27 cellular contexts compared by ENCODE assay signal in genomic region chr1:60345621-60346020, GRCh38.
DNase-seq lines count a peak whose midpoint lies in the region; ATAC-seq, FAIRE-seq and TF ChIP-seq lines count a peak whose summit lies in the region.
"Had no signal": no experiment of that assay in that cellular context is flagged by ENCODE, and none has a peak within 500 bp of the region (broad histone marks: within the 10 kb centered on the region; RNA-seq: fewer than 3 reads in every experiment).

No MANE protein-coding gene starts in this region.

- FAIRE-seq in astrocyte (lab: Jason Lieb, UNC), result no peak
- FAIRE-seq: colon, GM12878 had no signal

- H3K4me1 Mint-ChIP-seq in astrocyte (ENCODE audit: low read depth, unreplicated experiment), result no peaks in the 10 kb centered on the region

- no peaks in the 10 kb centered on the region for H3K27me3 Mint-ChIP-seq in astrocyte (ENCODE audit: low read depth, unreplicated experiment)

- H2AFZ ChIP-seq in astrocyte (ENCODE audit: low read depth, low read length), result no peak overlapping the region
- H2AFZ ChIP-seq: parathyroid adenoma, PC-9 had no signal

- H3K4me3 ChIP-seq in astrocyte (ENCODE audit: insufficient read depth, low read depth, low read length), result no peak overlapping the region
- H3K4me3 ChIP-seq: esophagus muscularis mucosa, GM12878, heart right ventricle, PC-9, sigmoid colon had no signal

- no peak overlapping the region for H3K27ac ChIP-seq in astrocyte (ENCODE audit: low read depth, low read length)
- H3K27ac ChIP-seq: esophagus muscularis mucosa, heart right ventricle, parathyroid adenoma, PC-9, sigmoid colon had no signal

- no peaks in the 10 kb centered on the region for H3K9me3 Mint-ChIP-seq in astrocyte (ENCODE audit: unreplicated experiment)
- H3K9me3 Mint-ChIP-seq in activated naive CD4-positive, alpha-beta T cell treated with anti-CD3 and anti-CD28 coated beads, Interleukin-2, amount 50 U/mL, for 72 hours, result peaks cover 0 to 5% of the 10 kb centered on the region in 2 donors

- no peaks in the 10 kb centered on the region for H3K4me1 ChIP-seq in astrocyte (ENCODE audit: insufficient read depth, low read length)
- H3K4me1 ChIP-seq: esophagus muscularis mucosa, heart right ventricle, parathyroid adenoma, sigmoid colon had no signal

- no peaks in the 10 kb centered on the region for H3K9me3 ChIP-seq in astrocyte (ENCODE audit: insufficient read depth, low read depth, low read length)
- H3K9me3 ChIP-seq: esophagus muscularis mucosa, heart right ventricle, sigmoid colon had no signal

- H3K36me3 ChIP-seq in astrocyte (ENCODE audit: insufficient read depth, low read length), result no peaks in the 10 kb centered on the region
- H3K36me3 ChIP-seq: esophagus muscularis mucosa, heart right ventricle, sigmoid colon had no signal

- no peaks in the 10 kb centered on the region for H3K36me3 Mint-ChIP-seq in astrocyte (ENCODE audit: low read depth, unreplicated experiment)
- no peaks in the 10 kb centered on the region for H3K36me3 Mint-ChIP-seq in activated naive CD4-positive, alpha-beta T cell treated with anti-CD3 and anti-CD28 coated beads, Interleukin-2, amount 50 U/mL, for 72 hours

- H3K9ac ChIP-seq in astrocyte (ENCODE audit: low read length), result no peak overlapping the region
- H3K9ac ChIP-seq: parathyroid adenoma had no signal

- H3K27me3 ChIP-seq in astrocyte (ENCODE audit: insufficient read depth, low read length), result no peaks in the 10 kb centered on the region
- H3K27me3 ChIP-seq: esophagus muscularis mucosa, heart right ventricle, sigmoid colon had no signal

- TF ChIP-seq CTCF in astrocyte (IDR thresholded peaks at IDR 0.05; ENCODE audit: insufficient read depth, low read depth, low read length), result no peak

- H3K4me2 ChIP-seq in astrocyte (ENCODE audit: low read length), result no peak overlapping the region
- H3K4me2 ChIP-seq: PC-9 had no signal

- no peak overlapping the region for H3K4me3 Mint-ChIP-seq in astrocyte (ENCODE audit: unreplicated experiment)
- H3K4me3 Mint-ChIP-seq: nephron had no signal

- H4K20me1 ChIP-seq in astrocyte (ENCODE audit: insufficient read depth, low read length), result no peaks in the 10 kb centered on the region

- ATAC-seq in GM18907 (IDR thresholded peaks at IDR 0.05; ENCODE audit: unreplicated experiment), result no peak
- no peak for ATAC-seq in activated naive CD4-positive, alpha-beta T cell treated with anti-CD3 and anti-CD28 coated beads, Interleukin-2, amount 50 U/mL, for 72 hours
- ATAC-seq in GM18498 (IDR thresholded peaks at IDR 0.05; ENCODE audit: unreplicated experiment), result no peak
- ATAC-seq: GM12878, HCT116, heart right ventricle, left ventricle myocardium superior had no signal

- no peaks in the 10 kb centered on the region for H3K79me2 ChIP-seq in astrocyte (ENCODE audit: insufficient read depth, low read length)
- H3K79me2 ChIP-seq: parathyroid adenoma had no signal

- in situ Hi-C loops in G401 (cut with HindIII; ENCODE audit: low sequenced_read_pairs), result no loop called here

- DNase-seq in EL, result peak; percentile 15
- DNase-seq in astrocyte (ENCODE audit: low read depth), result peak; percentile 2
- peak; percentile 45 for DNase-seq in fibroblast of peridontal ligament (ENCODE audit: extremely low read depth)
- peak; percentile 66 for DNase-seq in renal cortical epithelial cell (ENCODE audit: low read depth)
- DNase-seq in G401 (ENCODE audit: low spot score), result no peak
- no peak for DNase-seq in activated naive CD4-positive, alpha-beta T cell treated with anti-CD3 and anti-CD28 coated beads, Interleukin-2, amount 50 U/mL, for 72 hours (ENCODE audit: low spot score in 2 of 2)
- DNase-seq: activated naive CD4-positive, alpha-beta T cell treated with Interleukin-2 at 50 U/mL for 16 hours; activated T-cell treated with anti-CD3 and anti-CD28 coated beads, Interleukin-2, amount 50 U/mL, for 48 hours; aorta; effector memory CD4-positive, alpha-beta T cell; heart right ventricle; Kasumi-1; left ventricle myocardium superior; NCI-H1417; NCI-H446 treated with DMSO at 0.1 percent for 48 hours; PC-9; SHP77; sigmoid colon; substantia nigra had no signal

- no peak overlapping the region for H3K27ac Mint-ChIP-seq in astrocyte (ENCODE audit: unreplicated experiment)
- H3K27ac Mint-ChIP-seq in activated naive CD4-positive, alpha-beta T cell treated with anti-CD3 and anti-CD28 coated beads, Interleukin-2, amount 50 U/mL, for 72 hours, result no peak overlapping the region
- H3K27ac Mint-ChIP-seq: nephron had no signal

Comparison
In these comparisons a context has a peak if more than half of its experiments do, and no peak if none do; other contexts are left out.
1. DNase-seq: peak in EL (single experiment), astrocyte (single experiment), fibroblast of peridontal ligament (single experiment) and renal cortical epithelial cell (single experiment); none in G401 (single experiment) and activated naive CD4-positive, alpha-beta T cell treated with anti-CD3 and anti-CD28 coated beads, Interleukin-2, amount 50 U/mL, for 72 hours (0 of 2).